Comparison of ENCODE assay signal across 9 cellular contexts in the genomic region with DNA sequence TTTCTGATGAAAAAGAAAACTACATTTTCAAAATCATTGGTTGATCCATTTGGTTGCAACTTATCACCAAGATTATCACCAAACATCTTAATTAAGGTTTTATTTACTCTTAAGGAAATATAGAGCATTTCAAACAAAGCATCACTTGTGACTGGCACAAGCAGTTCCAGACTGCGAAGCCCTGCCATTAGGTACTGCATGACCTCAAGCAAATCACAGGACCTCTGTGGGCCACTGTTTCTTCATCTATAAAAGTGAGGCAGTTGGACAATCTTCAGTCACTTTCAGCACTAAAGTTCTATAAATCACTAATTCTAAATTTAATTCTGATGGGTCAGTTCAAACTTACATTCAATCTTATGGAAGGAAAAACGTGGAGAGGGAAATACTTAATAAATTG. TPM values are rescaled to one million over a fixed set of nuclear protein-coding genes. Genes with fewer than 3 reads are reported as not detected.
DNase-seq lines count a peak whose midpoint lies in the region; ATAC-seq, FAIRE-seq and TF ChIP-seq lines count a peak whose summit lies in the region.
"Had no signal": no experiment of that assay in that cellular context is flagged by ENCODE, and none has a peak within 500 bp of the region (broad histone marks: within the 10 kb centered on the region; RNA-seq: fewer than 3 reads in every experiment).

No MANE protein-coding gene starts in this region.

- TF ChIP-seq RAD21 in liver (IDR thresholded peaks at IDR 0.05): no peak

- no peaks in the 10 kb centered on the region for H3K27me3 Mint-ChIP-seq in activated CD4-positive, alpha-beta T cell treated with anti-CD3 and anti-CD28 coated beads, Interleukin-2, amount 10 ng/mL, durations not matched to agents 7 days and 5 days

- H3K4me3 ChIP-seq in liver (ENCODE audit: low read depth in 1 of 3, low read length in 3 of 3): no peak overlapping the region

- H3K27ac ChIP-seq in liver (ENCODE audit: low read depth in 1 of 2, low read length in 2 of 2): peak overlapping the region; percentile 66 to 70

- no peak for FAIRE-seq in H54 (lab: Jason Lieb, UNC)

- intact Hi-C loops in left ventricle myocardium superior (cut with micrococcal nuclease) (no loop called here), cardiac septum (cut with DNase I) (no loop called here)

- peaks cover 33% of the 10 kb centered on the region for H3K36me3 Mint-ChIP-seq in activated CD4-positive, alpha-beta T cell treated with anti-CD3 and anti-CD28 coated beads, Interleukin-2, amount 10 ng/mL, durations not matched to agents 7 days and 5 days (ENCODE audit: low read depth)

- CTCF ChIA-PET in activated CD4-positive, alpha-beta T cell treated with anti-CD3 and anti-CD28 coated beads, Interleukin-2, amount 10 ng/mL, durations not matched to agents 7 days and 5 days (lab: Charles Lee): interaction anchor here (0.7 to 1.2 kb wide), 3 partner anchors 22 to 42 kb away, joined by 3 to 4 read pairs (median 3); no protein-coding TSS in a partner anchor

- no peak for DNase-seq in left ventricle myocardium superior
- no peak for DNase-seq in cardiac septum (ENCODE audit: low spot score)
- peak; percentile 46 for DNase-seq in activated CD4-positive, alpha-beta T cell treated with anti-CD3 and anti-CD28 coated beads, Interleukin-2, amount 10 ng/mL, durations not matched to agents 7 days and 5 days
- DNase-seq in activated CD4-positive, CD25-positive, alpha-beta regulatory T cell (lab: John Stamatoyannopoulos, UW): no peak
- DNase-seq in H54 (ENCODE audit: insufficient read length, low spot score): no peak
- no peak for DNase-seq in NCI-H1417 treated with DMSO at 0.1 percent for 48 hours (lab: John Stamatoyannopoulos, UW)
- DNase-seq: cerebellar nuclear complex had no signal

- peak overlapping the region; percentile 98 for H3K4me3 Mint-ChIP-seq in activated CD4-positive, alpha-beta T cell treated with anti-CD3 and anti-CD28 coated beads, Interleukin-2, amount 10 ng/mL, durations not matched to agents 7 days and 5 days

- peaks cover 54% of the 10 kb centered on the region for H3K4me1 Mint-ChIP-seq in activated CD4-positive, alpha-beta T cell treated with anti-CD3 and anti-CD28 coated beads, Interleukin-2, amount 10 ng/mL, durations not matched to agents 7 days and 5 days

- peak overlapping the region in 1 of 2 donors; percentile 91 for H3K9ac ChIP-seq in liver (ENCODE audit: low read depth in 1 of 2, low read length in 2 of 2)

- no peaks in the 10 kb centered on the region for H3K27me3 ChIP-seq in liver (ENCODE audit: control insufficient read depth in 4 of 4, insufficient read depth in 4 of 4, low read length in 3 of 4)

- POLR2A ChIA-PET in activated CD4-positive, alpha-beta T cell treated with anti-CD3 and anti-CD28 coated beads, Interleukin-2, amount 10 ng/mL, durations not matched to agents 7 days and 5 days (lab: Charles Lee): interaction anchor here (1.0 to 2.4 kb wide), 2 partner anchors 12 to 35 kb away, joined by 10 to 15 read pairs; no protein-coding TSS in a partner anchor

- TF ChIP-seq CTCF in liver (IDR thresholded peaks at IDR 0.05; ENCODE audit: low read depth, low read length, missing input control): no peak

- WGBS in liver: 55% methylated on average over 2 of the region's 2 CpGs

- peak overlapping the region; percentile 97 for H3K27ac Mint-ChIP-seq in activated CD4-positive, alpha-beta T cell treated with anti-CD3 and anti-CD28 coated beads, Interleukin-2, amount 10 ng/mL, durations not matched to agents 7 days and 5 days

- TF ChIP-seq POLR2A in H54 (IDR thresholded peaks at IDR 0.05; ENCODE audit: low read depth, low read length): no peak

- H3K4me1 ChIP-seq in liver (ENCODE audit: control insufficient read depth in 4 of 4, insufficient read depth in 4 of 4, low read length in 3 of 4): peaks cover 5 to 30% (median 20%) of the 10 kb centered on the region in 4 donors

- no peaks in the 10 kb centered on the region for H3K36me3 ChIP-seq in liver (ENCODE audit: control insufficient read depth in 4 of 4, insufficient read depth in 3 of 4, low read depth in 1 of 4, low read length in 3 of 4)

- H3K9me3 Mint-ChIP-seq in activated CD4-positive, alpha-beta T cell treated with anti-CD3 and anti-CD28 coated beads, Interleukin-2, amount 10 ng/mL, durations not matched to agents 7 days and 5 days: peaks cover 3% of the 10 kb centered on the region

- no peaks in the 10 kb centered on the region for H3K9me3 ChIP-seq in liver (ENCODE audit: control insufficient read depth in 4 of 4, low read length in 3 of 4)

- ATAC-seq in left ventricle myocardium superior: peak; percentile 44
- no peak for ATAC-seq in HG03565 (IDR thresholded peaks at IDR 0.05; ENCODE audit: unreplicated experiment)

TF ChIP-seq in liver, 16 proteins besides CTCF, POLR2A, EP300 and RAD21:
- TF ChIP-seq JUND (IDR thresholded peaks at IDR 0.05) (no peak), SP1 (IDR thresholded peaks at IDR 0.05) (no peak), HNF4G (IDR thresholded peaks at IDR 0.05) (no peak), YY1 (IDR thresholded peaks at IDR 0.05) (no peak)

RNA-seq across cellular contexts. Expression of a gene that starts 2.0 kb away (rescaled TPM):
- total RNA-seq in left ventricle myocardium superior (33.3 TPM), cardiac septum (36.6 TPM), liver (10 to 100 TPM; 36.3 to 57.2 TPM)
- 100 to 1,000 TPM; 125 to 149 TPM for total RNA-seq in activated CD4-positive, alpha-beta T cell treated with anti-CD3 and anti-CD28 coated beads, Interleukin-2, amount 10 ng/mL, durations not matched to agents 7 days and 5 days
- 10 to 100 TPM; 15.3 to 16.6 TPM for polyA plus RNA-seq in liver

RNA-seq across cellular contexts. Expression of a gene that starts 44.2 kb away (rescaled TPM):
- total RNA-seq in left ventricle myocardium superior (20.8 TPM), cardiac septum (18.1 TPM), liver (1 to 10 TPM; 4.9 to 6.8 TPM)
- total RNA-seq in activated CD4-positive, alpha-beta T cell treated with anti-CD3 and anti-CD28 coated beads, Interleukin-2, amount 10 ng/mL, durations not matched to agents 7 days and 5 days: 10 to 100 TPM in 1 of 2 experiments, 1 to 10 TPM in 1; 9.8 to 12.2 TPM
- 1 to 10 TPM; 3.9 to 6.0 TPM for polyA plus RNA-seq in liver
